ENCODE assay signal across 1 cellular context in the genomic region with DNA sequence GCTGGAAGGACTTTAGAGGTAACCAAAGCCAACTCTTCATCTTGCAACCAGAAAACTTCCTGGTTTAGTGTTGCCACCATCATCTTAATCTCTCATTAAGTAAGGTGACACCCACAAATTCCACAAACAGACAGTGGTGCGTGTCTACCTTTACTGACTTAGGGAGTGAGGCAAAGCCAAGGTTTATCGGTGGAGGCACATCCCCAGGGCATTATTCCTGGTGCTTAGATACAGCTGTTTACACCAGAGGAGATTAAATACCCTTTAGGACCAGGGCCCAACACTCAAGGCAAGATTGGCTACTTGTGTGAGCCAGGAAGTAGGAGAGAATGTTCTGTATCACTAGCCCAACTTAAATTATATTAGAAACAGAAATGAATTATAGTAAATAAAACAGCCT.
TF ChIP-seq lines count a peak whose summit lies in the region.

No MANE protein-coding gene starts in this region.

TF ChIP-seq in H1, 55 proteins besides CTCF, POLR2A, EP300 and RAD21:
- TF ChIP-seq, protein P1, sequence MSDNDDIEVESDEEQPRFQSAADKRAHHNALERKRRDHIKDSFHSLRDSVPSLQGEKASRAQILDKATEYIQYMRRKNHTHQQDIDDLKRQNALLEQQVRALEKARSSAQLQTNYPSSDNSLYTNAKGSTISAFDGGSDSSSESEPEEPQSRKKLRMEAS (IDR thresholded peaks at IDR 0.05) = no peak
- TF ChIP-seq TAF7 (optimal IDR thresholded peaks at IDR 0.05; ENCODE audit: borderline replicate concordance, low read depth, low read length) = no peak
- TF ChIP-seq SIX5 (IDR thresholded peaks at IDR 0.05; ENCODE audit: low read depth, low read length) = no peak
- TF ChIP-seq HDAC2 (IDR thresholded peaks at IDR 0.05; ENCODE audit: borderline replicate concordance in 1 of 2, low read depth in 2 of 2, low read length in 2 of 2) = no peak
- TF ChIP-seq SP2 (IDR thresholded peaks at IDR 0.05; ENCODE audit: low read length) = no peak
- no peak for TF ChIP-seq EGR1 (IDR thresholded peaks at IDR 0.05; ENCODE audit: borderline replicate concordance, low read depth, low read length)
- no peak for TF ChIP-seq KDM1A (IDR thresholded peaks at IDR 0.05; ENCODE audit: borderline replicate concordance, low read length)
- no peak for TF ChIP-seq BCL11A (IDR thresholded peaks at IDR 0.05; ENCODE audit: low read depth in 2 of 2, low read length in 2 of 2)
- no peak for TF ChIP-seq SAP30 (IDR thresholded peaks at IDR 0.05; ENCODE audit: insufficient read depth, insufficient replicate concordance, low read length)
- no peak for TF ChIP-seq NANOG (IDR thresholded peaks at IDR 0.05; ENCODE audit: insufficient read depth, low read depth, low read length, poor library complexity, severe bottlenecking)
- no peak for TF ChIP-seq EZH2 (IDR thresholded peaks at IDR 0.05; ENCODE audit: low read depth, low read length, severe bottlenecking)
- TF ChIP-seq NRF1 (IDR thresholded peaks at IDR 0.05; ENCODE audit: low read depth, low read length) = no peak
- TF ChIP-seq USF2 (IDR thresholded peaks at IDR 0.05; ENCODE audit: low read length) = no peak
- TF ChIP-seq SUZ12 (IDR thresholded peaks at IDR 0.05; ENCODE audit: low read length) = no peak
- TF ChIP-seq SP4 (IDR thresholded peaks at IDR 0.05; ENCODE audit: low read length) = no peak
- no peak for TF ChIP-seq CTBP2 (IDR thresholded peaks at IDR 0.05; ENCODE audit: borderline replicate concordance, insufficient read depth, insufficient read length, low read length)
- no peak for TF ChIP-seq CREB1 (IDR thresholded peaks at IDR 0.05)
- no peak for TF ChIP-seq PHF8 (conservative IDR thresholded peaks at IDR 0.05; ENCODE audit: low read depth, low read length)
TF ChIP-seq in H1: peak in this region for 0.
